In the genomic region with DNA sequence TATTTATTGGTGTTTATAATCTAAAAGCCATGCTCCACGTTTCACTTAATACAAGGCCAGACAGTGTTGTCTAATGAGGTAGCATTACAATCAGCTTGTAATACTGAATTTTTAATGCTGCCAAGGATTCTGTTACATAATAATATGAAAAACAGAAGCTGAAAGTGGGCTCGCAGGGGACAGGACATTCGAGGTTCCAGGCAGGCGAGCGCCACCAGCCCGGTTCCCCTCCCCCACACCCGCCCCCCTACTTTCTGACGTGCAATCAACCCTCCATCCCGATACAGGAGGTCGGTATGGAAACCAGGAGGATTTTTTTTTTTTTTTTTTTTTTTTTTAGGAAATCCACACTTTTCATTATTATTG, we compare ENCODE assay signal across 13 cellular contexts. TPM values are rescaled to one million over a fixed set of nuclear protein-coding genes. Genes with fewer than 3 reads are reported as not detected.
DNase-seq lines count a peak whose midpoint lies in the region; ATAC-seq, FAIRE-seq and TF ChIP-seq lines count a peak whose summit lies in the region.
"Had no signal": no experiment of that assay in that cellular context is flagged by ENCODE, and none has a peak within 500 bp of the region (broad histone marks: within the 10 kb centered on the region; RNA-seq: fewer than 3 reads in every experiment).

No MANE protein-coding gene starts in this region.

- peaks cover 33% of the 10 kb centered on the region for H3K27me3 Mint-ChIP-seq in activated CD4-positive, alpha-beta T cell treated with anti-CD3 and anti-CD28 coated beads for 36 hours

- in situ Hi-C loops in HepG2 (cut with HindIII; ENCODE audit: extremely low pct_ligation_motif_present, low pct_unique_long_range_greater_than_20kb) = no loop called here

- peaks cover 68% of the 10 kb centered on the region for H3K4me1 ChIP-seq in HepG2 (ENCODE audit: insufficient read depth, low read length)

- H3K4me1 Mint-ChIP-seq in activated CD4-positive, alpha-beta T cell treated with anti-CD3 and anti-CD28 coated beads for 36 hours = peaks cover 7% of the 10 kb centered on the region

- no peaks in the 10 kb centered on the region for H3K9me3 ChIP-seq in HepG2 (ENCODE audit: low read length)

- H3K36me3 ChIP-seq in HepG2 (replicated peaks in 1 of 2; ENCODE audit: control insufficient read depth in 1 of 2, insufficient read depth in 2 of 2, low read length in 2 of 2) = no peaks in the 10 kb centered on the region

- FAIRE-seq in HepG2 (lab: Jason Lieb, UNC) = no peak
- FAIRE-seq: frontal cortex had no signal

- H4K20me1 ChIP-seq in HepG2 (ENCODE audit: insufficient read depth, low read length) = no peaks in the 10 kb centered on the region

- H3K4me3 ChIP-seq in WI38 (ENCODE audit: low read depth, low read length) = peak overlapping the region; percentile 5; the same call in 1 of the 2 replicates
- H3K4me3 ChIP-seq in HepG2 (replicated peaks in 1 of 3; ENCODE audit: insufficient read depth in 1 of 3, low read depth in 2 of 3, low read length in 3 of 3) = peak overlapping the region in 2 of 3 experiments; percentile 77 to 91; a peak in 3 of 6 replicates

- peak overlapping the region; percentile 86; the same call in 1 of the 2 replicates for H3K9ac ChIP-seq in HepG2 (ENCODE audit: insufficient read depth, low read depth, low read length)

- H3K79me2 ChIP-seq in HepG2 (ENCODE audit: insufficient read depth, low read length) = peaks cover 81% of the 10 kb centered on the region

- TF ChIP-seq CTCF in WI38 (IDR thresholded peaks at IDR 0.05; ENCODE audit: low read depth, low read length) (no peak), HepG2 (CRISPR knock-in tag; IDR thresholded peaks at IDR 0.05) (no peak)

- WGBS in HepG2 (ENCODE audit: low lambda C conversion rate) = 41% methylated on average over 10 of the region's 10 CpGs

- no peak overlapping the region for H3K4me3 Mint-ChIP-seq in activated CD4-positive, alpha-beta T cell treated with anti-CD3 and anti-CD28 coated beads for 36 hours

- CTCF ChIA-PET in HepG2 (lab: Yijun Ruan, JAX; ENCODE audit: low intra/inter-chr PET ratio, low total read pairs) = no interaction called here
- CTCF ChIA-PET in activated CD4-positive, alpha-beta T cell treated with anti-CD3 and anti-CD28 coated beads for 36 hours (lab: Charles Lee) = interaction anchor here (0.8 kb wide), 1 partner anchor 222 kb away, joined by 3 read pairs; no protein-coding TSS in a partner anchor

- ATAC-seq in HepG2 (no peak), HG02852 (IDR thresholded peaks at IDR 0.05; ENCODE audit: unreplicated experiment) (no peak)
- no peak for ATAC-seq in activated CD4-positive, alpha-beta T cell treated with anti-CD3 and anti-CD28 coated beads for 36 hours
- ATAC-seq: naive thymus-derived CD8-positive, alpha-beta T cell had no signal

- no peak for TF ChIP-seq RAD21 in HepG2 (CRISPR knock-in tag; IDR thresholded peaks at IDR 0.05)

- no peak overlapping the region for H3K27ac Mint-ChIP-seq in activated CD4-positive, alpha-beta T cell treated with anti-CD3 and anti-CD28 coated beads for 36 hours

- TF ChIP-seq POLR2A in HepG2 (IDR thresholded peaks at IDR 0.05; ENCODE audit: insufficient read depth in 1 of 2, low read depth in 2 of 2, low read length in 2 of 2) = no peak

- no peaks in the 10 kb centered on the region; a peak in 2 of 5 replicates for H3K27me3 ChIP-seq in HepG2 (ENCODE audit: control insufficient read depth in 1 of 2, insufficient read depth in 2 of 2, low read length in 2 of 2)

- peak overlapping the region; percentile 98 for H3K4me2 ChIP-seq in HepG2 (ENCODE audit: low read depth, low read length)

- no peak for TF ChIP-seq EP300 in HepG2 (IDR thresholded peaks at IDR 0.05; ENCODE audit: low read depth in 2 of 2, low read length in 2 of 2)
- TF ChIP-seq EP300 in HepG2 (CRISPR knock-in tag; IDR thresholded peaks at IDR 0.05; ENCODE audit: borderline replicate concordance) = no peak

- H3K9me3 Mint-ChIP-seq in activated CD4-positive, alpha-beta T cell treated with anti-CD3 and anti-CD28 coated beads for 36 hours (ENCODE audit: low read depth) = no peaks in the 10 kb centered on the region

- peak overlapping the region; percentile 82 for H3K27ac ChIP-seq in HepG2 (ENCODE audit: extremely low read length, insufficient read depth, low read length)
- H3K27ac ChIP-seq in temporal lobe (ENCODE audit: low read depth, low read length) = peak overlapping the region; percentile 78

- H3K36me3 Mint-ChIP-seq in activated CD4-positive, alpha-beta T cell treated with anti-CD3 and anti-CD28 coated beads for 36 hours (ENCODE audit: low read depth) = no peaks in the 10 kb centered on the region

- intact Hi-C loops in HepG2 (cut with micrococcal nuclease; ENCODE audit: unreplicated experiment) = no loop called here
- intact Hi-C loops in activated CD4-positive, alpha-beta T cell treated with anti-CD3 and anti-CD28 coated beads for 36 hours (cut with DNase I, micrococcal nuclease) = no loop called here

- DNase-seq in DMS 273 (lab: John Stamatoyannopoulos, UW; ENCODE audit: unreplicated experiment) (peak; percentile 34), DMS 273 treated with DMSO at 0.1 percent for 48 hours (lab: John Stamatoyannopoulos, UW) (no peak), HepG2 (ENCODE audit: low spot score) (no peak), dedifferentiated amniotic fluid mesenchymal stem cell (ENCODE audit: extremely low spot score) (no peak)
- DNase-seq in activated CD4-positive, alpha-beta T cell treated with anti-CD3 and anti-CD28 coated beads for 36 hours = no peak
- DNase-seq: 8988T; activated CD4-positive, alpha-beta T cell treated with anti-CD3 and anti-CD28 coated beads, Interleukin-2, amount 50 U/mL, for 1 hour; amygdala; naive thymus-derived CD8-positive, alpha-beta T cell had no signal

- no peak overlapping the region for H2AFZ ChIP-seq in HepG2 (ENCODE audit: low read length)

- POLR2A ChIA-PET in HepG2 (lab: Yijun Ruan, JAX) = interaction anchor here (0.7 to 5.1 kb wide), 9 partner anchors 11 to 179 kb away, joined by 3 to 36 read pairs (median 6); no protein-coding TSS in a partner anchor
- POLR2A ChIA-PET in activated CD4-positive, alpha-beta T cell treated with anti-CD3 and anti-CD28 coated beads for 36 hours (lab: Charles Lee) = no interaction called here

- no TSS peak for BruUV-seq in HepG2 (replicated peaks; lab: Mats Ljungman, UMichigan)

TF ChIP-seq in HepG2, 621 proteins besides CTCF, POLR2A, EP300 and RAD21 (continues in another document):
- peak; percentile 29; the same call in 1 of the 2 replicates for TF ChIP-seq ZNF800 (CRISPR knock-in tag; IDR thresholded peaks at IDR 0.05)
- TF ChIP-seq, protein P1, sequence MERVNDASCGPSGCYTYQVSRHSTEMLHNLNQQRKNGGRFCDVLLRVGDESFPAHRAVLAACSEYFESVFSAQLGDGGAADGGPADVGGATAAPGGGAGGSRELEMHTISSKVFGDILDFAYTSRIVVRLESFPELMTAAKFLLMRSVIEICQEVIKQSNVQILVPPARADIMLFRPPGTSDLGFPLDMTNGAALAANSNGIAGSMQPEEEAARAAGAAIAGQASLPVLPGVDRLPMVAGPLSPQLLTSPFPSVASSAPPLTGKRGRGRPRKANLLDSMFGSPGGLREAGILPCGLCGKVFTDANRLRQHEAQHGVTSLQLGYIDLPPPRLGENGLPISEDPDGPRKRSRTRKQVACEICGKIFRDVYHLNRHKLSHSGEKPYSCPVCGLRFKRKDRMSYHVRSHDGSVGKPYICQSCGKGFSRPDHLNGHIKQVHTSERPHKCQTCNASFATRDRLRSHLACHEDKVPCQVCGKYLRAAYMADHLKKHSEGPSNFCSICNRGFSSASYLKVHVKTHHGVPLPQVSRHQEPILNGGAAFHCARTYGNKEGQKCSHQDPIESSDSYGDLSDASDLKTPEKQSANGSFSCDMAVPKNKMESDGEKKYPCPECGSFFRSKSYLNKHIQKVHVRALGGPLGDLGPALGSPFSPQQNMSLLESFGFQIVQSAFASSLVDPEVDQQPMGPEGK (CRISPR knock-in tag; IDR thresholded peaks at IDR 0.05) = peak; percentile 3; the same call in 1 of the 2 replicates

RNA-seq across cellular contexts. Expression of gene ZFHX3, which starts 6.2 kb away (rescaled TPM):
- total RNA-seq in HepG2 (2016; rRNA removed; fragmentation: Illumina TruSeq; extraction: Trizol) = 6.0 and 12.3 TPM in 2 replicates
- 1.8 and 1.9 TPM in 2 replicates for total RNA-seq in HepG2 (2016; cell fraction: cytosol; rRNA removed; fragmentation: Illumina TruSeq; extraction: Trizol; ENCODE audit: low read depth)
- 5.6 and 10.6 TPM in 2 replicates for total RNA-seq in HepG2 (2016; cell fraction: insoluble cytoplasmic fraction; rRNA removed; fragmentation: Illumina TruSeq; extraction: Trizol)
- total RNA-seq in HepG2 (2016; cell fraction: membrane; rRNA removed; fragmentation: Illumina TruSeq; extraction: Trizol) = 5.0 and 5.6 TPM in 2 replicates
- 15.3 and 19.7 TPM in 2 replicates for total RNA-seq in HepG2 (2016; cell fraction: nucleus; rRNA removed; fragmentation: Illumina TruSeq; extraction: Trizol)
- polyA plus RNA-seq in HepG2 (2011; rRNA removed) = 5.0 and 5.3 TPM in 2 replicates
- 3.5 and 4.2 TPM in 2 replicates for polyA plus RNA-seq in HepG2 (2011; cell fraction: cytosol; rRNA removed)
- 10.2 and 11.2 TPM in 2 replicates for polyA plus RNA-seq in HepG2 (2011; cell fraction: nucleus; rRNA removed)
- polyA plus RNA-seq in HepG2 (2012) = 12.6 and 14.4 TPM in 2 replicates
- polyA plus RNA-seq in HepG2 (2016; cell fraction: cytosol; fragmentation: Illumina TruSeq; extraction: Trizol; ENCODE audit: low read depth) = 0.31 and 0.36 TPM in 2 replicates
- polyA plus RNA-seq in HepG2 (2016; cell fraction: insoluble cytoplasmic fraction; fragmentation: Illumina TruSeq; extraction: Trizol; ENCODE audit: low read depth) = 8.6 and 11.4 TPM in 2 replicates
- polyA plus RNA-seq in HepG2 (2016; cell fraction: membrane; fragmentation: Illumina TruSeq; extraction: Trizol; ENCODE audit: low read depth) = 1.0 and 1.4 TPM in 2 replicates
- 16.2 and 17.6 TPM in 2 replicates for polyA plus RNA-seq in HepG2 (2016; cell fraction: nucleus; fragmentation: Illumina TruSeq; extraction: Trizol; ENCODE audit: insufficient read depth, low read depth)
- polyA minus RNA-seq in HepG2 (2011; rRNA and poly(A)+ RNA removed; ENCODE audit: low replicate concordance) = 12.7 and 18.2 TPM in 2 replicates
- 16.9 and 20.7 TPM in 2 replicates for polyA minus RNA-seq in HepG2 (2011; cell fraction: cytosol; rRNA and poly(A)+ RNA removed)
- polyA minus RNA-seq in HepG2 (2011; cell fraction: nucleus; rRNA and poly(A)+ RNA removed) = 23.9 and 27.2 TPM in 2 replicates
- 4.7 TPM for total RNA-seq in temporal lobe
- under 1 TPM; 0.27 to 0.37 TPM for total RNA-seq in activated CD4-positive, alpha-beta T cell treated with anti-CD3 and anti-CD28 coated beads for 36 hours
